ENCODE assay signal across 8 cellular contexts in genomic region chr2:237966250-237966564, GRCh38. TPM values are rescaled to one million over a fixed set of nuclear protein-coding genes. Genes with fewer than 3 reads are reported as not detected.
DNase-seq lines count a peak whose midpoint lies in the region; ATAC-seq and TF ChIP-seq lines count a peak whose summit lies in the region.

No MANE protein-coding gene starts in this region.

- no peak for DNase-seq in stimulated activated naive CD8-positive, alpha-beta T cell treated with anti-CD3 and anti-CD28 coated beads, Interleukin-15, Interleukin-2, amounts not matched to agents 100 U/mL and 50 U/mL, for 24 hours
- DNase-seq in activated naive CD8-positive, alpha-beta T cell treated with anti-CD3 and anti-CD28 coated beads, Interleukin-2, amount 10 ng/mL, durations not matched to agents 7 days and 5 days: no peak
- DNase-seq in left lung (no peak), type B pancreatic cell (ENCODE audit: extremely low spot score, unreplicated experiment) (no peak), NCI-H524 treated with DMSO at 0.1 percent for 48 hours (lab: John Stamatoyannopoulos, UW) (no peak)

- intact Hi-C loops in left lung (cut with DNase I): no loop called here

- H3K27me3 Mint-ChIP-seq in stimulated activated naive CD8-positive, alpha-beta T cell treated with anti-CD3 and anti-CD28 coated beads, Interleukin-15, Interleukin-2, amounts not matched to agents 100 ng/mL and 50 ng/mL, for 24 hours: no peaks in the 10 kb centered on the region
- H3K27me3 Mint-ChIP-seq in activated naive CD8-positive, alpha-beta T cell treated with anti-CD3 and anti-CD28 coated beads, Interleukin-2, amount 10 ng/mL, durations not matched to agents 7 days and 5 days: no peaks in the 10 kb centered on the region
- H3K27me3 Mint-ChIP-seq in type B pancreatic cell: no peaks in the 10 kb centered on the region

- peak overlapping the region; percentile 78 to 83 for H3K4me3 ChIP-seq in left lung

- TF ChIP-seq CTCF in left lung (IDR thresholded peaks at IDR 0.05) (no peak), type B pancreatic cell (conservative IDR thresholded peaks at IDR 0.05) (no peak)

- peak overlapping the region; percentile 81 for H3K4me3 Mint-ChIP-seq in stimulated activated naive CD8-positive, alpha-beta T cell treated with anti-CD3 and anti-CD28 coated beads, Interleukin-15, Interleukin-2, amounts not matched to agents 100 ng/mL and 50 ng/mL, for 24 hours
- H3K4me3 Mint-ChIP-seq in activated naive CD8-positive, alpha-beta T cell treated with anti-CD3 and anti-CD28 coated beads, Interleukin-2, amount 10 ng/mL, durations not matched to agents 7 days and 5 days: peak overlapping the region; percentile 79
- H3K4me3 Mint-ChIP-seq in type B pancreatic cell: peak overlapping the region; percentile 90

- peak overlapping the region; percentile 77 for H3K27ac Mint-ChIP-seq in stimulated activated naive CD8-positive, alpha-beta T cell treated with anti-CD3 and anti-CD28 coated beads, Interleukin-15, Interleukin-2, amounts not matched to agents 100 ng/mL and 50 ng/mL, for 24 hours
- no peak overlapping the region for H3K27ac Mint-ChIP-seq in activated naive CD8-positive, alpha-beta T cell treated with anti-CD3 and anti-CD28 coated beads, Interleukin-2, amount 10 ng/mL, durations not matched to agents 7 days and 5 days
- peak overlapping the region; percentile 84 for H3K27ac Mint-ChIP-seq in type B pancreatic cell

- peaks cover 39% of the 10 kb centered on the region for H3K4me1 Mint-ChIP-seq in stimulated activated naive CD8-positive, alpha-beta T cell treated with anti-CD3 and anti-CD28 coated beads, Interleukin-15, Interleukin-2, amounts not matched to agents 100 ng/mL and 50 ng/mL, for 24 hours (ENCODE audit: low read depth)
- peaks cover 30% of the 10 kb centered on the region for H3K4me1 Mint-ChIP-seq in activated naive CD8-positive, alpha-beta T cell treated with anti-CD3 and anti-CD28 coated beads, Interleukin-2, amount 10 ng/mL, durations not matched to agents 7 days and 5 days
- peaks cover 31% of the 10 kb centered on the region for H3K4me1 Mint-ChIP-seq in type B pancreatic cell (ENCODE audit: unreplicated experiment)

- POLR2A ChIA-PET in activated naive CD8-positive, alpha-beta T cell treated with anti-CD3 and anti-CD28 coated beads, Interleukin-2, amount 10 ng/mL, durations not matched to agents 7 days and 5 days (lab: Charles Lee): no interaction called here

- ATAC-seq in stimulated activated naive CD8-positive, alpha-beta T cell treated with anti-CD3 and anti-CD28 coated beads, Interleukin-15, Interleukin-2, amounts not matched to agents 100 U/mL and 50 U/mL, for 24 hours: no peak
- no peak for ATAC-seq in activated naive CD8-positive, alpha-beta T cell treated with anti-CD3 and anti-CD28 coated beads, Interleukin-2, amount 10 ng/mL, durations not matched to agents 7 days and 5 days (ENCODE audit: low read depth)
- ATAC-seq in left lung: peak; percentile 65
- no peak for ATAC-seq in GM18502 (IDR thresholded peaks at IDR 0.05; ENCODE audit: poor library complexity, unreplicated experiment)
- no peak for ATAC-seq in HG02759 (IDR thresholded peaks at IDR 0.05; ENCODE audit: unreplicated experiment)

- H3K36me3 ChIP-seq in left lung: no peaks in the 10 kb centered on the region

- H3K9me3 ChIP-seq in left lung: peaks cover 0 to 17% of the 10 kb centered on the region in 2 donors

- H3K27ac ChIP-seq in left lung: peak overlapping the region in 1 of 2 donors; percentile 77

- H3K4me1 ChIP-seq in left lung: peaks cover 17 to 42% of the 10 kb centered on the region in 2 donors

- peaks cover 12% of the 10 kb centered on the region for H3K9me3 Mint-ChIP-seq in stimulated activated naive CD8-positive, alpha-beta T cell treated with anti-CD3 and anti-CD28 coated beads, Interleukin-15, Interleukin-2, amounts not matched to agents 100 ng/mL and 50 ng/mL, for 24 hours
- H3K9me3 Mint-ChIP-seq in activated naive CD8-positive, alpha-beta T cell treated with anti-CD3 and anti-CD28 coated beads, Interleukin-2, amount 10 ng/mL, durations not matched to agents 7 days and 5 days: peaks cover 12% of the 10 kb centered on the region
- peaks cover 7% of the 10 kb centered on the region for H3K9me3 Mint-ChIP-seq in type B pancreatic cell

- H3K27me3 ChIP-seq in left lung: no peaks in the 10 kb centered on the region

- peaks cover 16% of the 10 kb centered on the region for H3K36me3 Mint-ChIP-seq in stimulated activated naive CD8-positive, alpha-beta T cell treated with anti-CD3 and anti-CD28 coated beads, Interleukin-15, Interleukin-2, amounts not matched to agents 100 ng/mL and 50 ng/mL, for 24 hours (ENCODE audit: low read depth)
- peaks cover 15% of the 10 kb centered on the region for H3K36me3 Mint-ChIP-seq in activated naive CD8-positive, alpha-beta T cell treated with anti-CD3 and anti-CD28 coated beads, Interleukin-2, amount 10 ng/mL, durations not matched to agents 7 days and 5 days
- H3K36me3 Mint-ChIP-seq in type B pancreatic cell: no peaks in the 10 kb centered on the region

RNA-seq across cellular contexts. Expression of gene UBE2F, which starts 0.6 kb away (rescaled TPM):
- total RNA-seq in activated naive CD8-positive, alpha-beta T cell treated with anti-CD3 and anti-CD28 coated beads, Interleukin-2, amount 10 ng/mL, durations not matched to agents 7 days and 5 days: 10 to 100 TPM; 49.0 to 49.8 TPM
- total RNA-seq in left lung (10 to 100 TPM; 48.5 to 58.9 TPM), type B pancreatic cell (ENCODE audit: low replicate concordance) (43.1 and 49.6 TPM in 2 replicates)
